ENCODE assay signal across 9 cellular contexts in genomic region chr12:26028953-26029740, GRCh38.
A peak's percentile ranks its signal among the peaks of the same experiment; 100 is the strongest.
DNase-seq lines count a peak whose midpoint lies in the region; ATAC-seq and TF ChIP-seq lines count a peak whose summit lies in the region.
"Had no signal": no experiment of that assay in that cellular context is flagged by ENCODE, and none has a peak within 500 bp of the region (broad histone marks: within the 10 kb centered on the region; RNA-seq: fewer than 3 reads in every experiment).

No MANE protein-coding gene starts in this region.

- no peaks in the 10 kb centered on the region for H3K9me3 ChIP-seq in parathyroid adenoma (ENCODE audit: control insufficient read depth, low read length)
- H3K9me3 ChIP-seq: BLaER1 treated with 17β-estradiol and CSF1 and Interleukin-3, amounts not matched to agents 10 nM and 100 nM had no signal

- no peak overlapping the region for H3K9ac ChIP-seq in parathyroid adenoma
- H3K9ac ChIP-seq: BLaER1 treated with 17β-estradiol and CSF1 and Interleukin-3, amounts not matched to agents 10 nM and 100 nM had no signal

- no peak overlapping the region for H3K4me3 ChIP-seq in parathyroid adenoma (ENCODE audit: low read depth, low read length)
- H3K4me3 ChIP-seq: BLaER1 treated with 17β-estradiol and CSF1 and Interleukin-3, amounts not matched to agents 10 nM and 100 nM had no signal

- no peaks in the 10 kb centered on the region for H3K36me3 ChIP-seq in parathyroid adenoma (ENCODE audit: control insufficient read depth, insufficient read depth, low read length)
- H3K36me3 ChIP-seq: BLaER1 treated with 17β-estradiol and CSF1 and Interleukin-3, amounts not matched to agents 10 nM and 100 nM had no signal

- TF ChIP-seq CTCF in parathyroid adenoma (IDR thresholded peaks at IDR 0.05): peak; percentile 81

- DNase-seq in DMS79 treated with DMSO at 0.1 percent for 48 hours (lab: John Stamatoyannopoulos, UW) (peak; percentile 5), DMS79 (lab: John Stamatoyannopoulos, UW) (no peak), HuH-7 (ENCODE audit: low spot score) (peak; percentile 34), SW480 (ENCODE audit: low spot score) (peak; percentile 75), foreskin melanocyte (peak; percentile 53)

- H2AFZ ChIP-seq in parathyroid adenoma: no peak overlapping the region

- H3K79me2 ChIP-seq in parathyroid adenoma: no peaks in the 10 kb centered on the region

- ATAC-seq in HG03039 (IDR thresholded peaks at IDR 0.05; ENCODE audit: unreplicated experiment) (no peak), GM18498 (IDR thresholded peaks at IDR 0.05; ENCODE audit: unreplicated experiment) (no peak)

- H3K27me3 ChIP-seq in parathyroid adenoma (ENCODE audit: control insufficient read depth, insufficient read depth, low read length): no peaks in the 10 kb centered on the region
- H3K27me3 ChIP-seq: BLaER1 treated with 17β-estradiol and CSF1 and Interleukin-3, amounts not matched to agents 10 nM and 100 nM had no signal

- H3K4me1 ChIP-seq in parathyroid adenoma: no peaks in the 10 kb centered on the region

- no peak overlapping the region for H3K27ac ChIP-seq in parathyroid adenoma
- H3K27ac ChIP-seq: BLaER1 treated with 17β-estradiol and CSF1 and Interleukin-3, amounts not matched to agents 10 nM and 100 nM had no signal

- no peak overlapping the region for H3K4me2 ChIP-seq in parathyroid adenoma (ENCODE audit: low read length)
- H3K4me2 ChIP-seq: BLaER1 treated with 17β-estradiol and CSF1 and Interleukin-3, amounts not matched to agents 10 nM and 100 nM had no signal
